In the genomic region with DNA sequence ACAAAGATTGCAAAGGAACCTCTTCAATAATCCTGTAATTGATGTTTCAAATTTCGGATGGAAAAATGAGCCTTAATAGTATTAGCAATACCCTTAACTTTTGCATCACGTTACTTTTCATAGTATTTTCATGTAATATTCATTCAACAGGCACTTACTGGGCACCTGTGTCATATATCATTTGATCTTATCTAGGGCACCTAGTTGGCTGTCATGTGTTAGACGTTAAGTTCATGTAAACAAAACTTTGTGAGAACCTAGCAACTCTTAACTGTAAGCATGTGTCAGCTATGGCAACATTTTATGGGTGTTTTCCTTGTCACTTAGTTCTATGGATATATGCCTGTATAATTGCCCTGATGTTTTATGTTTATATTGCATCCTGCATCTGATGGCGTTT, we compare ENCODE assay signal across 1 cellular context.
TF ChIP-seq lines count a peak whose summit lies in the region.

No MANE protein-coding gene starts in this region.

TF ChIP-seq in SK-N-SH, 30 proteins besides CTCF, POLR2A, EP300 and RAD21 (continued from another document):
- TF ChIP-seq, protein P1, sequence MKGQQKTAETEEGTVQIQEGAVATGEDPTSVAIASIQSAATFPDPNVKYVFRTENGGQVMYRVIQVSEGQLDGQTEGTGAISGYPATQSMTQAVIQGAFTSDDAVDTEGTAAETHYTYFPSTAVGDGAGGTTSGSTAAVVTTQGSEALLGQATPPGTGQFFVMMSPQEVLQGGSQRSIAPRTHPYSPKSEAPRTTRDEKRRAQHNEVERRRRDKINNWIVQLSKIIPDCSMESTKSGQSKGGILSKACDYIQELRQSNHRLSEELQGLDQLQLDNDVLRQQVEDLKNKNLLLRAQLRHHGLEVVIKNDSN (IDR thresholded peaks at IDR 0.05; ENCODE audit: borderline replicate concordance, low read depth) = no peak
- TF ChIP-seq TCF12 (IDR thresholded peaks at IDR 0.05) (no peak), POLR2AphosphoS5 (IDR thresholded peaks at IDR 0.05; ENCODE audit: low read depth, low read length) (no peak), CHD2 (IDR thresholded peaks at IDR 0.05; ENCODE audit: low read length, partially characterized antibody) (no peak), MEF2A (IDR thresholded peaks at IDR 0.05; ENCODE audit: borderline replicate concordance, low read depth) (no peak), TAF1 (IDR thresholded peaks at IDR 0.05; ENCODE audit: borderline replicate concordance, low read depth, low read length) (no peak), FOXJ3 (CRISPR knock-in tag; IDR thresholded peaks at IDR 0.05) (no peak), NFIC (IDR thresholded peaks at IDR 0.05; ENCODE audit: borderline replicate concordance) (no peak), EZH2phosphoT487 (IDR thresholded peaks at IDR 0.05; ENCODE audit: borderline replicate concordance, low read depth) (no peak), GABPA (IDR thresholded peaks at IDR 0.05; ENCODE audit: low read depth) (no peak)
